Comparison of ENCODE assay signal across 8 cellular contexts in genomic region chr3:49415931-49416601, GRCh38. TPM values are rescaled to one million over a fixed set of nuclear protein-coding genes. Genes with fewer than 3 reads are reported as not detected.
A peak's percentile ranks its signal among the peaks of the same experiment; 100 is the strongest.
DNase-seq lines count a peak whose midpoint lies in the region; ATAC-seq and TF ChIP-seq lines count a peak whose summit lies in the region.

No MANE protein-coding gene starts in this region.

- no peaks in the 10 kb centered on the region for H3K27me3 ChIP-seq in left lung

- peaks cover 48 to 79% of the 10 kb centered on the region in 2 donors for H3K4me1 Mint-ChIP-seq in stimulated activated naive B cell treated with anti-CD40 and anti-IgM and Interleukin-4, amounts not matched to agents 10 μg/mL and 1 μg/mL and 100 μg/mL, for 72 hours

- peak overlapping the region; percentile 61 to 69 for H3K4me3 Mint-ChIP-seq in stimulated activated naive B cell treated with anti-CD40 and anti-IgM and Interleukin-4, amounts not matched to agents 10 μg/mL and 1 μg/mL and 100 μg/mL, for 72 hours

- peak; percentile 45 for DNase-seq in activated gamma-delta T cell treated with Interleukin-2 at 50 U/mL for 16 hours
- DNase-seq in activated gamma-delta T cell (lab: John Stamatoyannopoulos, UW): no peak
- peak in 2 of 3 experiments; percentile 29 to 41 for DNase-seq in activated CD8-positive, alpha-beta memory T cell treated with anti-CD3 and anti-CD28 coated beads for 48 hours (ENCODE audit: low read depth in 2 of 3, low spot score in 2 of 3)
- DNase-seq in left lung: peak in 1 of 2 donors; percentile 17
- DNase-seq in stimulated activated naive B cell treated with anti-CD40 and anti-IgM and Interleukin-4, amounts not matched to agents 10 μg/mL and 1 μg/mL and 100 μg/mL, for 72 hours: peak; percentile 85
- no peak for DNase-seq in NCI-H2029 (lab: John Stamatoyannopoulos, UW)
- no peak for DNase-seq in coronary artery (ENCODE audit: low spot score)

- peaks cover 46 to 70% of the 10 kb centered on the region in 2 donors for H3K36me3 Mint-ChIP-seq in stimulated activated naive B cell treated with anti-CD40 and anti-IgM and Interleukin-4, amounts not matched to agents 10 μg/mL and 1 μg/mL and 100 μg/mL, for 72 hours

- H3K4me1 ChIP-seq in left lung: peaks cover 21 to 55% of the 10 kb centered on the region in 2 donors

- ATAC-seq in left lung: no peak
- peak; percentile 68 to 69 for ATAC-seq in stimulated activated naive B cell treated with anti-CD40 and anti-IgM and Interleukin-4, amounts not matched to agents 10 μg/mL and 1 μg/mL and 100 μg/mL, for 72 hours (replicated peaks)
- no peak for ATAC-seq in GM21381 (IDR thresholded peaks at IDR 0.05; ENCODE audit: unreplicated experiment)

- TF ChIP-seq CTCF in left lung (IDR thresholded peaks at IDR 0.05) (no peak), coronary artery (IDR thresholded peaks at IDR 0.05) (no peak)

- H3K36me3 ChIP-seq in left lung: peaks cover 0 to 39% of the 10 kb centered on the region in 2 donors

- H3K9me3 ChIP-seq in left lung: no peaks in the 10 kb centered on the region

- intact Hi-C loops in left lung (cut with DNase I): no loop called here

- H3K27ac ChIP-seq in left lung (peak overlapping the region; percentile 28 to 85), coronary artery (peak overlapping the region in 1 of 2 donors; percentile 52)

- no peaks in the 10 kb centered on the region for H3K9me3 Mint-ChIP-seq in stimulated activated naive B cell treated with anti-CD40 and anti-IgM and Interleukin-4, amounts not matched to agents 10 μg/mL and 1 μg/mL and 100 μg/mL, for 72 hours

- H3K27ac Mint-ChIP-seq in stimulated activated naive B cell treated with anti-CD40 and anti-IgM and Interleukin-4, amounts not matched to agents 10 μg/mL and 1 μg/mL and 100 μg/mL, for 72 hours: peak overlapping the region; percentile 95

- H3K27me3 Mint-ChIP-seq in stimulated activated naive B cell treated with anti-CD40 and anti-IgM and Interleukin-4, amounts not matched to agents 10 μg/mL and 1 μg/mL and 100 μg/mL, for 72 hours: no peaks in the 10 kb centered on the region

- H3K4me3 ChIP-seq in left lung (no peak overlapping the region), coronary artery (no peak overlapping the region)

RNA-seq across cellular contexts. Expression of gene TCTA, which starts 3.8 kb away (rescaled TPM):
- total RNA-seq in left lung: 10 to 100 TPM; 37.2 to 41.5 TPM

RNA-seq across cellular contexts. Expression of gene RHOA, which starts 4.3 kb away (rescaled TPM):
- 100 to 1,000 TPM; 480 to 625 TPM for total RNA-seq in left lung

RNA-seq across cellular contexts. Expression of gene AMT, which starts 6.2 kb away (rescaled TPM):
- total RNA-seq in left lung: 1 to 10 TPM; 5.9 to 8.8 TPM

RNA-seq across cellular contexts. Expression of gene NICN1, which starts 13.1 kb away (rescaled TPM):
- 10 to 100 TPM; 17.1 to 23.4 TPM for total RNA-seq in left lung

RNA-seq across cellular contexts. Expression of gene DAG1, which starts 54.0 kb away (rescaled TPM):
- total RNA-seq in left lung: 100 to 1,000 TPM in 1 of 2 donors, 10 to 100 TPM in 1; 87.9 to 116 TPM

Comparison
In these comparisons a context has a peak if more than half of its experiments do, and no peak if none do; other contexts are left out.
1. DNase-seq: peak in activated gamma-delta T cell treated with Interleukin-2 at 50 U/mL for 16 hours (single experiment), activated CD8-positive, alpha-beta memory T cell treated with anti-CD3 and anti-CD28 coated beads for 48 hours (2 of 3) and stimulated activated naive B cell treated with anti-CD40 and anti-IgM and Interleukin-4, amounts not matched to agents 10 μg/mL and 1 μg/mL and 100 μg/mL, for 72 hours (single experiment); none in activated gamma-delta T cell (single experiment), NCI-H2029 (single experiment) and coronary artery (single experiment).
2. ATAC-seq: peak in stimulated activated naive B cell treated with anti-CD40 and anti-IgM and Interleukin-4, amounts not matched to agents 10 μg/mL and 1 μg/mL and 100 μg/mL, for 72 hours (2 of 2); none in left lung (single experiment) and GM21381 (single experiment).